4 cellular contexts compared by ENCODE assay signal in the genomic region with DNA sequence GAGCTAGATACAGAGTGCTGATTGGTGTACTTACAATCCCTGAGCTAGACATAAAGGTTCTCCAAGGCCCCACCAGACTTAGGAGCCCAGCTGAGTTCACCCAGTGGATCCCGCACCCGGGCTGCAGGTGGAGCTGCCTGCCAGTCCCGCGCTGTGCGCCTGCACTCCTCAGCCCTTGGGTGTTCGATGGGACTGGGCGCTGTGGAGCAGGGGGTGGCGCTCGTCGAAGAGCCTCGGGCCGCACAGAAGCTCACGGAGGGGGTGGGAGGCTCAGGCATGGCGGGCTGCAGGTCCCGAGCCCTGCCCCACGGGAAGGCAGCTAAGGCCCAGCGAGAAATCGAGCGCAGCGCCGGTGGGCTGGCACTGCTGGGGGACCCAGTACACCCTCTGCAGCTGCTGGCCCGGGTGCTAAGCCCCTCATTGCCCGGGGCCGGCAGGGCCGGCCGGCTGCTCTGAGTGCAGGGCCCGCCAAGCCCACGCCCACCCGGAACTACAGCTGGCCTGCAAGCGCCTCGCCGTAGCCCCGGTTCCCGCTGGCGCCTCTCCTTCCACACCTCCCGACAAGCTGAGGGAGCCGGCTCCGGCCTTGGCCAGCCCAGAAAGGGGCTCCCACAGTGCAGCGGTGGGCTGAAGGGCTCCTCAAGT. TPM values are rescaled to one million over a fixed set of nuclear protein-coding genes. Genes with fewer than 3 reads are reported as not detected.
"Had no signal": no experiment of that assay in that cellular context is flagged by ENCODE, and none has a peak within 500 bp of the region (broad histone marks: within the 10 kb centered on the region; RNA-seq: fewer than 3 reads in every experiment).

No MANE protein-coding gene starts in this region.

RNA-seq across cellular contexts. Expression of gene ACSBG1, which starts 11.7 kb away (rescaled TPM):
- total RNA-seq: Peyer's patch, SJSA1 had no signal

RNA-seq across cellular contexts. Expression of gene DNAJA4, which starts 18.3 kb away (rescaled TPM):
- total RNA-seq: OCI-LY7, SJCRH30 had no signal
